ENCODE assay signal across 1 cellular context in genomic region chr12:131864469-131864868, GRCh38.
TF ChIP-seq lines count a peak whose summit lies in the region.

No MANE protein-coding gene starts in this region.

TF ChIP-seq in A549, 52 proteins besides CTCF, POLR2A, EP300 and RAD21 (continued from another document):
- TF ChIP-seq SMC3 (IDR thresholded peaks at IDR 0.05) (no peak), KDM5A (IDR thresholded peaks at IDR 0.05) (no peak), CHD4 (IDR thresholded peaks at IDR 0.05; ENCODE audit: borderline replicate concordance) (no peak)
